In genomic region chr1:161068306-161069200, GRCh38 we compare ENCODE assay signal across 1 cellular context.
TF ChIP-seq lines count a peak whose summit lies in the region.

No MANE protein-coding gene starts in this region.

TF ChIP-seq in GM23338, 12 proteins besides CTCF, POLR2A, EP300 and RAD21 (continued from another document):
- TF ChIP-seq ZNF462 (CRISPR knock-in tag; IDR thresholded peaks at IDR 0.05) (no peak), ETS1 (IDR thresholded peaks at IDR 0.05) (no peak), POLR2AphosphoS5 (IDR thresholded peaks at IDR 0.05; ENCODE audit: low read depth) (no peak), REST (IDR thresholded peaks at IDR 0.05; ENCODE audit: unreplicated experiment) (no peak)
